In genomic region chr2:121309801-121310200, GRCh38 we compare ENCODE assay signal across 13 cellular contexts. TPM values are rescaled to one million over a fixed set of nuclear protein-coding genes. Genes with fewer than 3 reads are reported as not detected.
DNase-seq lines count a peak whose midpoint lies in the region; ATAC-seq and TF ChIP-seq lines count a peak whose summit lies in the region.
"Had no signal": no experiment of that assay in that cellular context is flagged by ENCODE, and none has a peak within 500 bp of the region (broad histone marks: within the 10 kb centered on the region; RNA-seq: fewer than 3 reads in every experiment).

No MANE protein-coding gene starts in this region.

- TF ChIP-seq POLR2A in NB4 (IDR thresholded peaks at IDR 0.05; ENCODE audit: extremely low read depth, insufficient read length), result no peak

- no peak overlapping the region for H3K4me3 ChIP-seq in NB4 (ENCODE audit: low read depth, low read length)
- H3K4me3 ChIP-seq: gastrocnemius medialis, upper lobe of left lung had no signal

- peak; percentile 87 for ATAC-seq in GM18519 (IDR thresholded peaks at IDR 0.05; ENCODE audit: low FRiP score, unreplicated experiment)
- ATAC-seq in HG02588 (IDR thresholded peaks at IDR 0.05; ENCODE audit: unreplicated experiment), result peak; percentile 53
- peak; percentile 37 for ATAC-seq in left colon
- ATAC-seq: gastrocnemius medialis had no signal

- TF ChIP-seq CTCF in NB4 (IDR thresholded peaks at IDR 0.05; ENCODE audit: low read depth, low read length), result no peak

- intact Hi-C loops in left colon (cut with DNase I, micrococcal nuclease), result no loop called here

- DNase-seq in NB4 (ENCODE audit: low read depth) (peak; percentile 45), left colon (no peak), occipital lobe (lab: John Stamatoyannopoulos, UW) (no peak), NCI-H2196 (lab: John Stamatoyannopoulos, UW; ENCODE audit: unreplicated experiment) (no peak), hypothalamus (lab: John Stamatoyannopoulos, UW) (no peak), amygdala (lab: John Stamatoyannopoulos, UW) (no peak)
- DNase-seq: gastrocnemius medialis; nephron progenitor cell; stimulated activated CD4-positive, alpha-beta T cell treated with anti-CD3 and anti-CD28 coated beads, Interleukin-4, amount 100 ng/mL, for 4 hours; upper lobe of left lung had no signal

RNA-seq across cellular contexts. Expression of gene TFCP2L1, which starts 24.8 kb away (rescaled TPM):
- total RNA-seq in left colon, result 100 to 1,000 TPM; 106 to 149 TPM
- total RNA-seq in occipital lobe, result 0.47 TPM
- total RNA-seq: RPMI7951 had no signal

Comparison
In these comparisons a context has a peak if more than half of its experiments do, and no peak if none do; other contexts are left out.
1. ATAC-seq: peak in every context shown above with its lines; median percentile 87 in GM18519; 53 in HG02588; 37 in left colon.
2. RNA of gene TFCP2L1, which starts 24.8 kb away (total RNA-seq): 106 to 149 TPM in left colon; 0.47 TPM in occipital lobe (single experiment); every median in the first group is over 10 times any median in the second.